Comparison of ENCODE assay signal across 13 cellular contexts in the genomic region with DNA sequence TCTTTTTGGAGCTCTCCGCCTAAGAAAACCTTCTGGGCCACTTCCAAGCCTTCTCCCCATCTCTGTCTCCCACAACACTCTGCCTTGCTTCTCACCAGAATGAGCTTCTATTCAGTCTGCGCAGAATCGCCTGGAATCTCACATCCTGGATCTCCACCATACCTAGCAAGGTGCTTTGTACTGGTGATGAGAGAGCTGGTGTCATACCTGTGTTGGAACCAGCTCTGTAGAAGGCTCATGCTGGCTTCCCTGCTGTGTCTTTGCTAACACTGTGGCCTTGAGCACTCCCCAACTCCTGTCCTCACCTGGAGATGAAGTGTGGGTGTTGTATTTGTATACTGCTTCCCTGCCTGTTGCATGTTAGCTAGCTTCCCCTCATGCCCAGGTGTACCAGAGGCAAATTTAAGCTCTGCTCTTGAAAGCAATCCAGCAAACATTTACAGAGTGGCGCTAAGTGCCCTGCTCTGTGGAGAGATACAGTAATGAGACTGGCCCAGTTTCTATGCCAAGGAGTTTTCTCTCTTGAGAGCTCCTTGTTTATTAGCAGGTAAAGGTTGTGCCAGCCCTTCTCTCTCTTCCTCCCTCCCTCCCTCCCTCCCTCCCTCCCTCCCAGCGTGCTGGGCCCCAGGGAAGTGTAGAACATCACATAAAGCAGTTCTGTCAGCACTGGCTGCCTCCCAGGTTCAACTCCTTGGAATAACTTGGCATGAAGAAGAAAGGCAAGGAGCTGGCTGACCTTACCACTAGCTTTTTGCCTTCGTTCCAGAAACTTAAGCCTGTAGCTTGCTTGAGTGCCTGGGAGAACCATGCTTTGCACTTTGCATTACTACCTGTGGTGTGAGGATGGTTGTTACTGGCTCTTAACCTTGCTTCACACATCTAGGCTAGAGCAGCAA. TPM values are rescaled to one million over a fixed set of nuclear protein-coding genes. Genes with fewer than 3 reads are reported as not detected.
DNase-seq lines count a peak whose midpoint lies in the region; ATAC-seq and TF ChIP-seq lines count a peak whose summit lies in the region.
"Had no signal": no experiment of that assay in that cellular context is flagged by ENCODE, and none has a peak within 500 bp of the region (broad histone marks: within the 10 kb centered on the region; RNA-seq: fewer than 3 reads in every experiment).

No MANE protein-coding gene starts in this region.

- peak; percentile 61 for ATAC-seq in omental fat pad (ENCODE audit: low FRiP score)
- ATAC-seq in HG02763 (IDR thresholded peaks at IDR 0.05; ENCODE audit: unreplicated experiment), result no peak

- intact Hi-C loops in tibial artery (cut with DNase I; ENCODE audit: low total_unique reads), result no loop called here
- intact Hi-C loops in spleen (cut with DNase I; ENCODE audit: low total_unique reads), result no loop called here

- H3K4me3 ChIP-seq in tibial artery (no peak overlapping the region), spleen (no peak overlapping the region)

- no peak for TF ChIP-seq CTCF in omental fat pad (IDR thresholded peaks at IDR 0.05)
- no peak for TF ChIP-seq CTCF in tibial artery (IDR thresholded peaks at IDR 0.05)
- no peak for TF ChIP-seq CTCF in spleen (IDR thresholded peaks at IDR 0.05 in 8 of 11, conservative IDR thresholded peaks at IDR 0.05 in 3 of 11)

- H3K27me3 ChIP-seq in tibial artery (peaks cover 0 to 3% of the 10 kb centered on the region in 2 donors), spleen (replicated peaks in 1 of 7) (no peaks in the 10 kb centered on the region)

- no peak overlapping the region for H3K27ac ChIP-seq in tibial artery
- no peak overlapping the region for H3K27ac ChIP-seq in spleen

- in situ Hi-C loops in T47D (cut with HindIII; ENCODE audit: low pct_unique_long_range_greater_than_20kb, low sequenced_read_pairs), result no loop called here

- 69 to 84% (median 72%) methylated on average over 6 of the region's 6 CpGs for WGBS in spleen, 5 donors

- H3K36me3 ChIP-seq in tibial artery (no peaks in the 10 kb centered on the region), spleen (no peaks in the 10 kb centered on the region)

- DNase-seq in DMS79 (lab: John Stamatoyannopoulos, UW) (peak; percentile 87), NCI-H2029 treated with DMSO at 0.1 percent for 48 hours (lab: John Stamatoyannopoulos, UW) (peak; percentile 97), T47D (ENCODE audit: low read depth in 1 of 2, low spot score in 1 of 2) (peak; percentile 42 to 88), omental fat pad (ENCODE audit: low spot score) (no peak), NOMO-1 treated with dmso at 0.1 percent for 144 hours (lab: John Stamatoyannopoulos, UW; ENCODE audit: unreplicated experiment) (no peak), tibial artery (no peak), spleen (no peak)
- DNase-seq: activated CD4-positive, alpha-beta T cell treated with anti-CD3 and anti-CD28 coated beads for 4 hours; activated naive CD4-positive, alpha-beta T cell treated with anti-CD3 and anti-CD28 coated beads for 36 hours; effector CD4-positive, alpha-beta T cell had no signal

- no peak for TF ChIP-seq POLR2A in spleen (IDR thresholded peaks at IDR 0.05)

- H3K9me3 ChIP-seq in tibial artery (no peaks in the 10 kb centered on the region), spleen (no peaks in the 10 kb centered on the region)

- H3K4me1 ChIP-seq in tibial artery (peaks cover 0 to 16% (median 15%) of the 10 kb centered on the region in 4 donors), spleen (peaks cover 0 to 9% (median 0%) of the 10 kb centered on the region in 6 donors)

RNA-seq across cellular contexts. Expression of gene TRIM71, which starts 54.9 kb away (rescaled TPM):
- total RNA-seq in omental fat pad, result under 1 TPM in 3 of 4 donors, not detected in 1; 0.13 to 0.84 (median 0.36) TPM
- total RNA-seq in spleen, result under 1 TPM in 3 of 7 donors, not detected in 4; 0.03 to 0.09 (median 0.03) TPM
- under 1 TPM in 2 of 3 donors, not detected in 1; under 0.01 to 0.02 TPM for polyA plus RNA-seq in spleen
- total RNA-seq: osteoblast, RPMI7951 had no signal

Comparison
In these comparisons a context has a peak if more than half of its experiments do, and no peak if none do; other contexts are left out.
1. DNase-seq: peak in DMS79 (single experiment), NCI-H2029 treated with DMSO at 0.1 percent for 48 hours (single experiment) and T47D (2 of 2); none in omental fat pad (single experiment), NOMO-1 treated with dmso at 0.1 percent for 144 hours (single experiment), tibial artery (0 of 2) and spleen (single experiment).